ENCODE assay signal across 1 cellular context in genomic region chr1:229203030-229203751, GRCh38.
TF ChIP-seq lines count a peak whose summit lies in the region.

No MANE protein-coding gene starts in this region.

TF ChIP-seq in HepG2, 621 proteins besides CTCF, POLR2A, EP300 and RAD21 (continued from another document and continues in another):
- TF ChIP-seq GMEB2 (CRISPR knock-in tag; IDR thresholded peaks at IDR 0.05; ENCODE audit: low read depth) (no peak), ZKSCAN5 (CRISPR knock-in tag; IDR thresholded peaks at IDR 0.05) (no peak), TAF1 (CRISPR knock-in tag; IDR thresholded peaks at IDR 0.05) (0 out of 2 replicates have a peak, but pooled peaks have one; percentile 32), ZFP1 (CRISPR knock-in tag; IDR thresholded peaks at IDR 0.05) (no peak), GATAD1 (CRISPR knock-in tag; IDR thresholded peaks at IDR 0.05) (no peak), SKI (IDR thresholded peaks at IDR 0.05; ENCODE audit: partially characterized antibody) (no peak), ZNF124 (CRISPR knock-in tag; IDR thresholded peaks at IDR 0.05) (peak; percentile 74; the same call in 1 of the 2 replicates), BORCS8-MEF2B (CRISPR knock-in tag; IDR thresholded peaks at IDR 0.05) (peak; percentile 41; the same call in 1 of the 2 replicates), GPBP1L1 (CRISPR knock-in tag; IDR thresholded peaks at IDR 0.05) (no peak), ZNF883 (CRISPR knock-in tag; IDR thresholded peaks at IDR 0.05; ENCODE audit: not compliant biosample characterization) (no peak), ZSCAN21 (CRISPR knock-in tag; IDR thresholded peaks at IDR 0.05; ENCODE audit: borderline replicate concordance) (no peak), ZNF552 (CRISPR knock-in tag; IDR thresholded peaks at IDR 0.05; ENCODE audit: borderline replicate concordance) (no peak), PLRG1 (conservative IDR thresholded peaks at IDR 0.05) (no peak), ZNF256 (CRISPR knock-in tag; conservative IDR thresholded peaks at IDR 0.05) (no peak), ESRRA (CRISPR knock-in tag; IDR thresholded peaks at IDR 0.05; ENCODE audit: low read depth) (0 out of 2 replicates have a peak, but pooled peaks have one; percentile 35), BRD4 (CRISPR knock-in tag; IDR thresholded peaks at IDR 0.05) (peak; percentile 70; the same call in 1 of the 2 replicates), ZFY (CRISPR knock-in tag; IDR thresholded peaks at IDR 0.05) (peak; percentile 52), ARNTL (CRISPR knock-in tag; IDR thresholded peaks at IDR 0.05) (0 out of 2 replicates have a peak, but pooled peaks have one; percentile 43), ZNF597 (CRISPR knock-in tag; IDR thresholded peaks at IDR 0.05) (no peak), CAMTA2 (CRISPR knock-in tag; IDR thresholded peaks at IDR 0.05; ENCODE audit: borderline replicate concordance) (no peak), AGO2 (optimal IDR thresholded peaks at IDR 0.05; ENCODE audit: low read depth, low read length) (no peak), BCL6 (CRISPR knock-in tag; IDR thresholded peaks at IDR 0.05) (peak; percentile 27; the same call in 1 of the 2 replicates), HNF4A (CRISPR knock-in tag; IDR thresholded peaks at IDR 0.05) (peak; percentile 89), ZNF75D (CRISPR knock-in tag; IDR thresholded peaks at IDR 0.05; ENCODE audit: borderline replicate concordance) (no peak), CCDC6 (CRISPR knock-in tag; IDR thresholded peaks at IDR 0.05) (no peak), ASH2L (IDR thresholded peaks at IDR 0.05; ENCODE audit: insufficient read length, low read depth, low read length) (peak; percentile 67), TERF1 (CRISPR knock-in tag; IDR thresholded peaks at IDR 0.05) (no peak), CREB3 (CRISPR knock-in tag; IDR thresholded peaks at IDR 0.05) (0 out of 2 replicates have a peak, but pooled peaks have one; percentile 32), HOXA3 (CRISPR knock-in tag; IDR thresholded peaks at IDR 0.05) (peak; percentile 62), THYN1 (CRISPR knock-in tag; IDR thresholded peaks at IDR 0.05; ENCODE audit: borderline replicate concordance, low read depth) (no peak), PBX2 (CRISPR knock-in tag; IDR thresholded peaks at IDR 0.05) (peak; percentile 98), HMG20B (CRISPR knock-in tag; conservative IDR thresholded peaks at IDR 0.05) (no peak), ZNF318 (CRISPR knock-in tag; IDR thresholded peaks at IDR 0.05) (no peak), SMAD9 (CRISPR knock-in tag; IDR thresholded peaks at IDR 0.05) (no peak), ZNF761 (CRISPR knock-in tag; conservative IDR thresholded peaks at IDR 0.05) (0 out of 2 replicates have a peak, but pooled peaks have one; percentile 54), ZNF768 (CRISPR knock-in tag; IDR thresholded peaks at IDR 0.05) (no peak), ZNF512 (CRISPR knock-in tag; IDR thresholded peaks at IDR 0.05) (no peak), BCL3 (CRISPR knock-in tag; IDR thresholded peaks at IDR 0.05) (no peak), HOMEZ (CRISPR knock-in tag; IDR thresholded peaks at IDR 0.05; ENCODE audit: low read depth) (0 out of 2 replicates have a peak, but pooled peaks have one; percentile 37), CHD4 (IDR thresholded peaks at IDR 0.05; ENCODE audit: borderline replicate concordance, low read length) (peak; percentile 88; the same call in 1 of the 2 replicates), ZNF781 (CRISPR knock-in tag; IDR thresholded peaks at IDR 0.05; ENCODE audit: borderline replicate concordance, not compliant biosample characterization) (peak; percentile 34), ZNF496 (CRISPR knock-in tag; IDR thresholded peaks at IDR 0.05; ENCODE audit: insufficient replicate concordance) (no peak), MED1 (CRISPR knock-in tag; IDR thresholded peaks at IDR 0.05) (peak; percentile 79)
